15 cellular contexts compared by ENCODE assay signal in the genomic region with DNA sequence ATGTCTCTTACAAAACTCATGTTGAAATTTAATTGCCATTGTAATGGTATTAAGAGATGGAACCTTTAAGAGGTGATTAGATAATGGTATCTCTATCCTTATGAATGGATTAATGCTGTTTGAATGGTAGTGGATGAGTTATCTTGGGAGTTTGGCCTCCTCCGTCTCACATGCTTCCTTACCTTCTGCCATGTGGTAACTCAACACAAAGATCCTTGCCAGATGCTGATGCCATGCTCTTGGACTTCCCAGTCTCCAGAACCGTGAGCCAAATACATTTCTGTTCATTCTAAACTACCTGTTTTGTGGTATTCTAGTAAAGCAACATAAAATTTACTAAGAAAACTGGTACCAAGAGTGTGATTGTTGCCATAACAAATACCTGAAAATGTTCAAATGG. TPM values are rescaled to one million over a fixed set of nuclear protein-coding genes. Genes with fewer than 3 reads are reported as not detected.
DNase-seq lines count a peak whose midpoint lies in the region; ATAC-seq, FAIRE-seq and TF ChIP-seq lines count a peak whose summit lies in the region.
"Had no signal": no experiment of that assay in that cellular context is flagged by ENCODE, and none has a peak within 500 bp of the region (broad histone marks: within the 10 kb centered on the region; RNA-seq: fewer than 3 reads in every experiment).

No MANE protein-coding gene starts in this region.

- no peak for TF ChIP-seq POLR2A in GM12892 (IDR thresholded peaks at IDR 0.05; ENCODE audit: low read depth, low read length)
- 0 out of 2 replicates have a peak, but pooled peaks have one; percentile 8 for TF ChIP-seq POLR2A in GM12878 (IDR thresholded peaks at IDR 0.05; ENCODE audit: low read depth, low read length)

- H3K27me3 ChIP-seq in CD8-positive, alpha-beta memory T cell (ENCODE audit: insufficient read depth, low read length, poor library complexity, severe bottlenecking) = no peaks in the 10 kb centered on the region
- H3K27me3 ChIP-seq in GM12878 (replicated peaks in 1 of 2; ENCODE audit: control insufficient read depth in 2 of 2, insufficient read depth in 2 of 2, low read length in 1 of 2) = no peaks in the 10 kb centered on the region
- no peaks in the 10 kb centered on the region for H3K27me3 ChIP-seq in brain microvascular endothelial cell (replicated peaks)

- H3K9me3 Mint-ChIP-seq in CD8-positive, alpha-beta memory T cell = peaks cover 0 to 13% (median 5%) of the 10 kb centered on the region in 5 donors
- H3K9me3 Mint-ChIP-seq in progenitor cell of endocrine pancreas (ENCODE audit: low read depth) = peaks cover 21% of the 10 kb centered on the region

- H3K36me3 Mint-ChIP-seq in CD8-positive, alpha-beta memory T cell = peaks cover 17 to 44% (median 32%) of the 10 kb centered on the region in 3 donors
- peaks cover 30% of the 10 kb centered on the region for H3K36me3 Mint-ChIP-seq in progenitor cell of endocrine pancreas (ENCODE audit: insufficient read depth)

- no TSS peak for BruUV-seq in GM12878 (replicated peaks; lab: Mats Ljungman, UMichigan)

- RAD21 ChIA-PET in GM12878 (lab: Charles Lee; ENCODE audit: unreplicated experiment) = no interaction called here

- H3K27ac Mint-ChIP-seq in CD8-positive, alpha-beta memory T cell = no peak overlapping the region
- no peak overlapping the region for H3K27ac Mint-ChIP-seq in progenitor cell of endocrine pancreas
- H3K27ac Mint-ChIP-seq: B cell; CD4-positive, alpha-beta T cell; H9; HFFc6 had no signal

- no peak for ATAC-seq in GM12878

- no peak overlapping the region for H3K9ac ChIP-seq in GM12878 (ENCODE audit: control insufficient read depth, insufficient read depth, low read length)
- H3K9ac ChIP-seq: GM23248 had no signal

- peaks cover 11% of the 10 kb centered on the region for H3K4me1 ChIP-seq in CD8-positive, alpha-beta memory T cell (ENCODE audit: insufficient read depth, low read length)
- H3K4me1 ChIP-seq in GM12878 (ENCODE audit: control insufficient read depth, insufficient read depth, low read length) = no peaks in the 10 kb centered on the region; the same call in 1 of the 2 replicates

- intact Hi-C loops in GM12878 (cut with micrococcal nuclease; ENCODE audit: unreplicated experiment) = no loop called here

- H3K4me1 Mint-ChIP-seq in CD8-positive, alpha-beta memory T cell = peaks cover 50 to 80% (median 80%) of the 10 kb centered on the region in 3 donors
- H3K4me1 Mint-ChIP-seq in progenitor cell of endocrine pancreas (ENCODE audit: low read depth) = peaks cover 1% of the 10 kb centered on the region
- H3K4me1 Mint-ChIP-seq: H9 had no signal

- CTCF ChIA-PET in CD8-positive, alpha-beta memory T cell (lab: Charles Lee) = no interaction called here
- CTCF ChIA-PET in GM12878 (lab: Yijun Ruan, JAX) = no interaction called here

- in situ Hi-C loops in GM12878 (cut with MboI) (no loop called here), brain microvascular endothelial cell (cut with HindIII; ENCODE audit: low pct_ligation_motif_present, low sequenced_read_pairs) (no loop called here)

- 90% methylated on average over 2 of the region's 2 CpGs for WGBS in GM12878 (ENCODE audit: insufficient coverage, insufficient replicate concordance, low lambda C conversion rate, missing lambda C conversion rate)

- no peak overlapping the region for H3K4me2 ChIP-seq in GM12878 (ENCODE audit: control insufficient read depth, insufficient read depth)

- H3K4me3 Mint-ChIP-seq in CD8-positive, alpha-beta memory T cell = no peak overlapping the region
- H3K4me3 Mint-ChIP-seq in progenitor cell of endocrine pancreas (ENCODE audit: low read depth) = no peak overlapping the region
- H3K4me3 Mint-ChIP-seq: B cell; CD4-positive, alpha-beta T cell; H9; HFFc6 had no signal

- peaks cover 93% of the 10 kb centered on the region for H3K79me2 ChIP-seq in GM12878 (ENCODE audit: control insufficient read depth, insufficient read depth, low read length)

- H3K36me3 ChIP-seq in CD8-positive, alpha-beta memory T cell (ENCODE audit: insufficient read depth, low read length) = peaks cover 13% of the 10 kb centered on the region
- H3K36me3 ChIP-seq in GM12878 (ENCODE audit: control insufficient read depth in 2 of 2, insufficient read depth in 2 of 2, low read length in 1 of 2) = peaks cover 2 to 21% of the 10 kb centered on the region in 2 experiments
- peaks cover 3% of the 10 kb centered on the region for H3K36me3 ChIP-seq in brain microvascular endothelial cell (replicated peaks)

- POLR2A ChIA-PET in CD8-positive, alpha-beta memory T cell (lab: Charles Lee) = no interaction called here
- POLR2A ChIA-PET in GM12878 (lab: Charles Lee) = no interaction called here

- SMC1A ChIA-PET in GM12878 (lab: Charles Lee; ENCODE audit: uncharacterized antibody, unreplicated experiment) = interaction anchor here (0.6 to 2.4 kb wide), 3 partner anchors 24 to 179 kb away, joined by 4 to 6 read pairs (median 5); no protein-coding TSS in a partner anchor

- FAIRE-seq in GM12892 (lab: Jason Lieb, UNC) (peak; percentile 50), GM12878 (lab: Jason Lieb, UNC) (no peak)
- FAIRE-seq: A204.1 had no signal

- DNase-seq in CD8-positive, alpha-beta memory T cell = no peak
- DNase-seq in GM12892 (ENCODE audit: insufficient read length) (no peak), GM12878 (ENCODE audit: low read depth, low spot score) (no peak), KG1 (lab: John Stamatoyannopoulos, UW) (no peak), brain microvascular endothelial cell (no peak), progenitor cell of endocrine pancreas (ENCODE audit: low spot score, unreplicated experiment) (no peak)
- DNase-seq: C1 segment of cervical spinal cord; CD4-positive, alpha-beta T cell; DMS79; GM23248; H9; HFFc6 had no signal

- no peak for TF ChIP-seq CTCF in GM12878 (IDR thresholded peaks at IDR 0.05 in 2 of 3, conservative IDR thresholded peaks at IDR 0.05 in 1 of 3; ENCODE audit: control insufficient read depth in 2 of 3, extremely low read depth in 1 of 3, insufficient read depth in 1 of 3, low read depth in 3 of 3, low read length in 3 of 3)
- no peak for TF ChIP-seq CTCF in brain microvascular endothelial cell (IDR thresholded peaks at IDR 0.05; ENCODE audit: low read depth, low read length, missing control alignments)
- no peak for TF ChIP-seq CTCF in progenitor cell of endocrine pancreas (IDR thresholded peaks at IDR 0.05; ENCODE audit: unreplicated experiment)

- H3K9me3 ChIP-seq in CD8-positive, alpha-beta memory T cell (ENCODE audit: low read length) = peaks cover 5% of the 10 kb centered on the region
- H3K9me3 ChIP-seq in GM12878 (replicated peaks; ENCODE audit: control insufficient read depth, insufficient read depth, low read length) (peaks cover 7% of the 10 kb centered on the region; the same call in 2 of the 3 replicates), iPS-18c (ENCODE audit: control insufficient read depth, insufficient read depth, low read length) (no peaks in the 10 kb centered on the region)

- H4K20me1 ChIP-seq in GM12878 (ENCODE audit: control insufficient read depth, insufficient read depth) = peaks cover 5% of the 10 kb centered on the region; the same call in 1 of the 2 replicates

- no peak overlapping the region for H3K27ac ChIP-seq in CD8-positive, alpha-beta memory T cell (ENCODE audit: low read depth, low read length)
- H3K27ac ChIP-seq in GM12878 (ENCODE audit: control insufficient read depth, insufficient read depth) (no peak overlapping the region), brain microvascular endothelial cell (no peak overlapping the region)
- H3K27ac ChIP-seq: GM23248 had no signal

- no peak overlapping the region for H2AFZ ChIP-seq in GM12878 (ENCODE audit: control insufficient read depth, low read depth, low read length)
- H2AFZ ChIP-seq: GM23248 had no signal

- no peaks in the 10 kb centered on the region for H3K27me3 Mint-ChIP-seq in CD8-positive, alpha-beta memory T cell
- H3K27me3 Mint-ChIP-seq in progenitor cell of endocrine pancreas = no peaks in the 10 kb centered on the region
- H3K27me3 Mint-ChIP-seq: B cell; CD4-positive, alpha-beta T cell had no signal

- TF ChIP-seq EP300 in GM12878 (IDR thresholded peaks at IDR 0.05; ENCODE audit: borderline replicate concordance in 1 of 2, control insufficient read depth in 1 of 2, low read depth in 2 of 2, low read length in 2 of 2) = no peak

- peak overlapping the region; percentile 13 for H3K4me3 ChIP-seq in CD8-positive, alpha-beta memory T cell (ENCODE audit: low read length)
- H3K4me3 ChIP-seq in GM12878 (no peak overlapping the region), iPS-18c (ENCODE audit: insufficient read depth, low read depth, low read length) (peak overlapping the region; percentile 9; the same call in 1 of the 2 replicates), brain microvascular endothelial cell (ENCODE audit: low read depth, low read length) (no peak overlapping the region)
- H3K4me3 ChIP-seq: GM23248 had no signal

- TF ChIP-seq RAD21 in GM12878 (IDR thresholded peaks at IDR 0.05; ENCODE audit: insufficient read depth, low read depth, low read length) = no peak

RNA-seq across cellular contexts. Expression of gene PTEN, which starts 23.2 kb away (rescaled TPM):
- 10 to 100 TPM; 49.5 to 50.6 TPM for total RNA-seq in CD8-positive, alpha-beta memory T cell
- polyA plus RNA-seq in CD8-positive, alpha-beta memory T cell = 29.1 TPM
- 101 TPM for polyA plus RNA-seq in GM12892 (2012; ENCODE audit: missing spikeins)
- total RNA-seq in GM12878 (2013; cell fraction: nucleolus; rRNA removed) = 856 and 868 TPM in 2 replicates
- total RNA-seq in GM12878 (2014; rRNA removed) (83.1 and 113 TPM in 2 replicates), GM12878 (2014; rRNA removed; fragmentation: Illumina TruSeq; extraction: Trizol) (175 and 183 TPM in 2 replicates), GM12878 (2021) (87.5 and 94.9 TPM in 2 replicates), progenitor cell of endocrine pancreas (66.7 and 71.0 TPM in 2 replicates)
- 24.4 TPM for polyA plus RNA-seq in GM12878 (2011; ENCODE audit: low read depth)
- polyA plus RNA-seq in GM12878 (2011; rRNA removed) (94.3 and 180 TPM in 2 replicates), GM12878 (2014; fragmentation: Illumina TruSeq; extraction: Trizol) (53.0 and 67.7 TPM in 2 replicates), GM12878 (2014; fragmentation: Nextera tagmentation; extraction: Ambion mirVana) (10 to 100 TPM; 26.1 to 59.5 TPM), GM12878 (2014; rRNA removed) (35.0 and 45.0 TPM in 2 replicates), GM12878 (2016; fragmentation: Nextera tagmentation; extraction: Ambion mirVana) (10 to 100 TPM; 49.5 to 56.8 TPM)
- polyA plus RNA-seq in GM12878 (2011; cell fraction: cytosol; rRNA removed) = 19.9 and 22.4 TPM in 2 replicates
- polyA plus RNA-seq in GM12878 (2011; cell fraction: nucleus; rRNA removed) = 52.2 and 61.7 TPM in 2 replicates
- 100 and 102 TPM in 2 replicates for polyA plus RNA-seq in GM12878 (2012)
- 143 and 199 TPM in 2 replicates for polyA minus RNA-seq in GM12878 (2011; rRNA and poly(A)+ RNA removed)
- 54.9 and 66.1 TPM in 2 replicates for polyA minus RNA-seq in GM12878 (2011; cell fraction: cytosol; rRNA and poly(A)+ RNA removed)
- 165 and 285 TPM in 2 replicates for polyA minus RNA-seq in GM12878 (2011; cell fraction: nucleus; rRNA and poly(A)+ RNA removed)

RNA-seq across cellular contexts. Expression of gene KLLN, which starts 23.3 kb away (rescaled TPM):
- 1 to 10 TPM in 1 of 2 experiments, under 1 TPM in 1; 0.80 to 1.1 TPM for total RNA-seq in CD8-positive, alpha-beta memory T cell
- polyA plus RNA-seq in CD8-positive, alpha-beta memory T cell = 0.39 TPM
- polyA plus RNA-seq in GM12892 (2012; ENCODE audit: missing spikeins) = 2.0 TPM
- total RNA-seq in GM12878 (2013; cell fraction: nucleolus; rRNA removed) = 3.1 and 3.4 TPM in 2 replicates
- total RNA-seq in GM12878 (2014; rRNA removed) (1.4 and 1.7 TPM in 2 replicates), GM12878 (2014; rRNA removed; fragmentation: Illumina TruSeq; extraction: Trizol) (1.5 TPM in 2 replicates), GM12878 (2021) (1.9 and 2.0 TPM in 2 replicates), progenitor cell of endocrine pancreas (0.53 and 0.87 TPM in 2 replicates)
- 0.62 TPM for polyA plus RNA-seq in GM12878 (2011; ENCODE audit: low read depth)
- polyA plus RNA-seq in GM12878 (2011; rRNA removed) (0.86 and 0.87 TPM in 2 replicates), GM12878 (2014; fragmentation: Illumina TruSeq; extraction: Trizol) (1.7 and 2.1 TPM in 2 replicates), GM12878 (2014; fragmentation: Nextera tagmentation; extraction: Ambion mirVana) (1 to 10 TPM; 2.0 to 2.1 TPM), GM12878 (2014; rRNA removed) (1.1 TPM in 2 replicates), GM12878 (2016; fragmentation: Nextera tagmentation; extraction: Ambion mirVana) (1 to 10 TPM; 1.8 to 2.2 TPM)
- 0.91 and 1.0 TPM in 2 replicates for polyA plus RNA-seq in GM12878 (2011; cell fraction: cytosol; rRNA removed)
- 1.3 and 1.7 TPM in 2 replicates for polyA plus RNA-seq in GM12878 (2011; cell fraction: nucleus; rRNA removed)
- 0.99 and 1.5 TPM in 2 replicates for polyA plus RNA-seq in GM12878 (2012)
- 2.0 and 2.2 TPM in 2 replicates for polyA minus RNA-seq in GM12878 (2011; rRNA and poly(A)+ RNA removed)
- 0.94 and 1.3 TPM in 2 replicates for polyA minus RNA-seq in GM12878 (2011; cell fraction: cytosol; rRNA and poly(A)+ RNA removed)
- 3.6 and 5.4 TPM in 2 replicates for polyA minus RNA-seq in GM12878 (2011; cell fraction: nucleus; rRNA and poly(A)+ RNA removed)

Comparison
In these comparisons a context has a peak if more than half of its experiments do, and no peak if none do; other contexts are left out.
1. H3K4me3 ChIP-seq: peak in CD8-positive, alpha-beta memory T cell (single experiment) and iPS-18c (single experiment); none in GM12878 (single experiment) and brain microvascular endothelial cell (single experiment).